Comparison of ENCODE assay signal across 20 cellular contexts in the genomic region with DNA sequence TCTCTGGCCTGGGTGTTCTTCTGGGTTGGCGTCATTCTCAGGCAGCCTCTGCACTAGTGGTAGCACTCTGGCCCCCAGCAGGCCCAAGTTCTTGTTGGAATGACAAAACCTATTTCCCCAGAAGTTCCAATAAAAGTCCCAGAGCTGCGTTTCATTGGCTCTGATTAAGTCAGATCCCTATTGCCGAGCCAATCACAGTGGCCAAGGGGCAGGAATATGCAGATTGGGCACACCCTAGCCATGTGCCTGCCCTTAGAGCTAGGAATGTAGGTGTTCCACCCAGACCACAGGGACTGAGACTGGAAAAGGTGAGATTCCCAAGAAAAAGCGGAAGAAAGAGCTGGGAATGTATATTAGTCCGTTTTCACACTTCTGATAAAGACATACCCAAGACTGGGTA.
"Had no signal": no experiment of that assay in that cellular context is flagged by ENCODE, and none has a peak within 500 bp of the region (broad histone marks: within the 10 kb centered on the region; RNA-seq: fewer than 3 reads in every experiment).

No MANE protein-coding gene starts in this region.

- H3K4me3 ChIP-seq: adrenal gland, breast epithelium, esophagus squamous epithelium, lower lobe of right lung, suprapubic skin, transverse colon, uterus had no signal

- H3K4me1 ChIP-seq: adrenal gland, breast epithelium, esophagus squamous epithelium, lower lobe of right lung, suprapubic skin, transverse colon, uterus had no signal

- ATAC-seq: lower lobe of right lung; stimulated activated naive CD8-positive, alpha-beta T cell treated with anti-CD3 and anti-CD28 coated beads, Interleukin-15, amount 100 ng/mL, for 72 hours had no signal

- H3K27ac ChIP-seq: adrenal gland, breast epithelium, esophagus squamous epithelium, lower lobe of right lung, suprapubic skin, transverse colon, uterus had no signal

- H3K4me3 Mint-ChIP-seq: mesothelial cell of epicardium; stimulated activated naive CD8-positive, alpha-beta T cell treated with anti-CD3 and anti-CD28 coated beads, Interleukin-15, amount 100 ng/mL, for 72 hours had no signal

- H3K4me1 Mint-ChIP-seq: mesothelial cell of epicardium had no signal

- FAIRE-seq: astrocyte, keratinocyte had no signal

- H3K27me3 ChIP-seq: adrenal gland, breast epithelium, esophagus squamous epithelium, suprapubic skin, transverse colon, uterus had no signal

- H3K27ac Mint-ChIP-seq: activated naive CD4-positive, alpha-beta T cell treated with anti-CD3 and anti-CD28 coated beads, Interleukin-2, amount 50 U/mL, for 72 hours; mesothelial cell of epicardium had no signal

- H3K9me3 ChIP-seq: breast epithelium, suprapubic skin, uterus had no signal

- H3K27me3 Mint-ChIP-seq: stimulated activated naive CD8-positive, alpha-beta T cell treated with anti-CD3 and anti-CD28 coated beads, Interleukin-15, amount 100 ng/mL, for 72 hours had no signal

- DNase-seq: activated CD4-positive, alpha-beta T cell treated with anti-CD3 and anti-CD28 coated beads, Interleukin-2, amount 50 U/mL, for 1 hour; activated CD4-positive, CD25-positive, alpha-beta regulatory T cell treated with anti-CD3 and anti-CD28 coated beads, Interleukin-2, amount 50 U/mL, for 72 hours; activated gamma-delta T cell treated with Interleukin-2 at 50 U/mL for 16 hours; adrenal gland; effector CD4-positive, alpha-beta T cell; esophagus squamous epithelium; lower lobe of right lung; retina; stimulated activated CD4-positive, alpha-beta T cell treated with anti-CD3 and anti-CD28 coated beads, Interleukin-2, amount 100 ng/mL, for 24 hours; stimulated activated naive CD8-positive, alpha-beta T cell treated with anti-CD3 and anti-CD28 coated beads, Interleukin-15, amount 100 ng/mL, for 72 hours; T-helper 1 cell; T-helper 9 cell; transverse colon; uterus had no signal

- H3K36me3 ChIP-seq: uterus had no signal
